ENCODE assay signal across 9 cellular contexts in the genomic region with DNA sequence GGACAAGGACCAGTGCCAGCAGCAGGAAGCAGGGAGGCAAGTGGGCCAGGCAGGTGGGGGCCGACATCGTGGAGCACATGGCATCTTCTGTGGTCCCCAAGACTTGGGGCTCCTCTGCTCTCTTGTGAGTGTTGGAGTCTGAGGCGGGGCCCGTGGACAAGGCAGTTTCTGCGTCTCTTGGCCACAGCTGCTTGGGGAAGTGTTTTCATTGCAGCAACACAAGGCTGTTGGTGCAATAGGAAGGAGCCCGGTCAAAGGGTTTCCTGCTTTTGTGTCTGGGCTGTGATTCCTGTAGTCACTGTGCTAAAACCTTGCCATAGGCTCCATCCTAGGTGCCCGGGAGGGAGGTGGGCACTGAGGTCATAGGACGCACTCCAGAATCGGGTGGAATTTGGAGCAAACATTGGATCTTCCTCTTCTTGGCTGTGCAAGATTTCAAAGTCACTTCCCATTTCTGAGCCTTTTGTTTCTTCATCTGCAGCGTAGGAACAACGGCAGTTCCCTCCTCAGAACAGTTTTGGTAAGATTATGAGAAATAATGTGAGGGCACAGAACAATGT. TPM values are rescaled to one million over a fixed set of nuclear protein-coding genes. Genes with fewer than 3 reads are reported as not detected.
DNase-seq lines count a peak whose midpoint lies in the region; ATAC-seq and TF ChIP-seq lines count a peak whose summit lies in the region.
"Had no signal": no experiment of that assay in that cellular context is flagged by ENCODE, and none has a peak within 500 bp of the region (broad histone marks: within the 10 kb centered on the region; RNA-seq: fewer than 3 reads in every experiment).

A gene (minus strand): TSS at position 140 of the 560 bp plus-strand sequence. CDS start 61 bp downstream, at position 79.

- H3K9me3 ChIP-seq in OCI-LY3 (ENCODE audit: insufficient read depth, low read length) (no peaks in the 10 kb centered on the region; the same call in 1 of the 2 replicates), upper lobe of right lung (no peaks in the 10 kb centered on the region), T-helper 17 cell (ENCODE audit: control insufficient read depth, low read length, poor library complexity, severe bottlenecking) (no peaks in the 10 kb centered on the region)
- H3K9me3 ChIP-seq: ovary had no signal

- H3K27ac ChIP-seq in OCI-LY3 (ENCODE audit: low read length), result peak within 1 kb of the TSS; percentile 52
- peak within 1 kb of the TSS; percentile 93 for H3K27ac ChIP-seq in epithelial cell of prostate
- H3K27ac ChIP-seq in upper lobe of right lung, result peak within 1 kb of the TSS; percentile 79
- H3K27ac ChIP-seq: ovary, SK-N-MC had no signal

- H3K4me3 ChIP-seq in OCI-LY3 (ENCODE audit: low read length), result peak within 1 kb of the TSS; percentile 12; the same call in 1 of the 2 replicates
- peak within 1 kb of the TSS; percentile 36 for H3K4me3 ChIP-seq in upper lobe of right lung
- H3K4me3 ChIP-seq: ovary, SK-N-MC had no signal

- no peaks in the 10 kb centered on the region for H3K79me2 ChIP-seq in OCI-LY3 (ENCODE audit: low read length)

- no peaks in the 10 kb centered on the region for H3K4me1 Mint-ChIP-seq in T-helper 17 cell
- peaks cover 13% of the 10 kb centered on the region for H3K4me1 Mint-ChIP-seq in activated T-cell treated with anti-CD3 and anti-CD28 coated beads, Interleukin-2, amount 50 U/mL, for 72 hours (ENCODE audit: low read depth)

- H3K36me3 Mint-ChIP-seq in T-helper 17 cell (ENCODE audit: low read depth), result no peaks in the 10 kb centered on the region
- no peaks in the 10 kb centered on the region for H3K36me3 Mint-ChIP-seq in activated T-cell treated with anti-CD3 and anti-CD28 coated beads, Interleukin-2, amount 50 U/mL, for 72 hours (ENCODE audit: insufficient read depth in 2 of 2)

- no peak for DNase-seq in epithelial cell of prostate (ENCODE audit: low read depth, low spot score)
- peak; percentile 12 for DNase-seq in midbrain (lab: John Stamatoyannopoulos, UW)
- DNase-seq in upper lobe of right lung, result peak; percentile 78
- no peak for DNase-seq in NCI-H2029 (lab: John Stamatoyannopoulos, UW)
- no peak for DNase-seq in T-helper 17 cell
- no peak for DNase-seq in activated T-cell treated with anti-CD3 and anti-CD28 coated beads, Interleukin-2, amount 50 U/mL, for 72 hours

- H3K4me3 Mint-ChIP-seq in T-helper 17 cell, result no peak within 1 kb of the TSS
- no peak within 1 kb of the TSS for H3K4me3 Mint-ChIP-seq in activated T-cell treated with anti-CD3 and anti-CD28 coated beads, Interleukin-2, amount 50 U/mL, for 72 hours

- TF ChIP-seq CTCF in OCI-LY3 (IDR thresholded peaks at IDR 0.05; ENCODE audit: low read depth, low read length) (no peak), upper lobe of right lung (IDR thresholded peaks at IDR 0.05) (no peak)

- H2AFZ ChIP-seq in OCI-LY3 (ENCODE audit: low read depth, low read length), result 0 out of 2 replicates have a peak within 1 kb of the TSS, but pooled peaks have one; percentile 8

- peak within 1 kb of the TSS; percentile 12; the same call in 1 of the 2 replicates for H3K9ac ChIP-seq in OCI-LY3 (ENCODE audit: low read length)

- H3K27me3 ChIP-seq in OCI-LY3 (ENCODE audit: low read depth, low read length), result peaks cover 24% of the 10 kb centered on the region
- no peaks in the 10 kb centered on the region for H3K27me3 ChIP-seq in upper lobe of right lung
- H3K27me3 ChIP-seq: ovary had no signal

- intact Hi-C loops in upper lobe of right lung (cut with DNase I), result no loop called here

- ATAC-seq in upper lobe of right lung, result peak; percentile 81
- no peak for ATAC-seq in T-helper 17 cell
- ATAC-seq in activated T-cell treated with anti-CD3 and anti-CD28 coated beads, Interleukin-2, amount 50 U/mL, for 72 hours (replicated peaks in 1 of 2), result no peak

- peak within 1 kb of the TSS; percentile 65 for H3K4me2 ChIP-seq in OCI-LY3 (ENCODE audit: low read length)

- no peaks in the 10 kb centered on the region for H3K36me3 ChIP-seq in OCI-LY3 (replicated peaks; ENCODE audit: low read depth, low read length)
- H3K36me3 ChIP-seq in upper lobe of right lung, result no peaks in the 10 kb centered on the region
- H3K36me3 ChIP-seq: ovary had no signal

- no peaks in the 10 kb centered on the region for H4K20me1 ChIP-seq in OCI-LY3 (ENCODE audit: insufficient read depth, low read length)

- peaks cover 69% of the 10 kb centered on the region for H3K27me3 Mint-ChIP-seq in T-helper 17 cell
- peaks cover 38% of the 10 kb centered on the region for H3K27me3 Mint-ChIP-seq in activated T-cell treated with anti-CD3 and anti-CD28 coated beads, Interleukin-2, amount 50 U/mL, for 72 hours (ENCODE audit: low read depth)

- H3K9me3 Mint-ChIP-seq in activated T-cell treated with anti-CD3 and anti-CD28 coated beads, Interleukin-2, amount 50 U/mL, for 72 hours, result no peaks in the 10 kb centered on the region

- peaks cover 41% of the 10 kb centered on the region for H3K4me1 ChIP-seq in OCI-LY3 (ENCODE audit: low read length)
- H3K4me1 ChIP-seq in upper lobe of right lung, result peaks cover 6% of the 10 kb centered on the region

- H3K27ac Mint-ChIP-seq in T-helper 17 cell, result no peak within 1 kb of the TSS
- no peak within 1 kb of the TSS for H3K27ac Mint-ChIP-seq in activated T-cell treated with anti-CD3 and anti-CD28 coated beads, Interleukin-2, amount 50 U/mL, for 72 hours

RNA-seq across cellular contexts. Expression of the gene that starts here (rescaled TPM):
- total RNA-seq in upper lobe of right lung, result 14.3 TPM
- total RNA-seq in T-helper 17 cell, result 1 to 10 TPM in 1 of 2 donors, under 1 TPM in 1; 0.78 to 1.8 TPM
- not detected for total RNA-seq in activated T-cell treated with anti-CD3 and anti-CD28 coated beads, Interleukin-2, amount 50 U/mL, for 72 hours

Comparison
In these comparisons a context has a peak if more than half of its experiments do, and no peak if none do; other contexts are left out.
1. DNase-seq: peak in midbrain (single experiment) and upper lobe of right lung (single experiment); none in epithelial cell of prostate (single experiment), NCI-H2029 (single experiment), T-helper 17 cell (0 of 3) and activated T-cell treated with anti-CD3 and anti-CD28 coated beads, Interleukin-2, amount 50 U/mL, for 72 hours (0 of 2).
2. Peak in every context shown above with its lines, with median percentiles within 50 percentile points of each other: H3K27ac ChIP-seq.